Comparison of ENCODE assay signal across 7 cellular contexts in the genomic region with DNA sequence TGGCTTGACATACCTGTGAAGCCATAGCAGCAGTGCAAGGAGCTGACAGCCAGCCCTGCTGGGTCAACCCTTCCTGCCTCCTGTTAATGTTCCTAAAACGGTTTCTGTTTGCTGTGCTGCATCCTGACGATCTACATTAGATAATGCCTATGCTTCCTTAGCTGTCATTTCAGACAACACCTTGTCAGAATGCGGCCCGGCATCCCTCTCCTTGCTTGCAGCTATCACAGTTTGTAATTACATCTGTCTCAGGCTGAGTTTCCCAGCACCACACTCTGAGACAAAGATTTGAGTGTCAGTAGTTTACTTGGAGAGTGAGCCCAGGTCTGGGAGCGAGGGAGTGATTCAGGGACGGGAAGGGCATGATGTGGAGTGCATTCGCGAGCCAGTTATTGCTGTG. TPM values are rescaled to one million over a fixed set of nuclear protein-coding genes. Genes with fewer than 3 reads are reported as not detected.
"Had no signal": no experiment of that assay in that cellular context is flagged by ENCODE, and none has a peak within 500 bp of the region (broad histone marks: within the 10 kb centered on the region; RNA-seq: fewer than 3 reads in every experiment).

No MANE protein-coding gene starts in this region.

- H3K4me2 ChIP-seq: GM23338 had no signal

- H3K9me3 Mint-ChIP-seq: GM23338, H9 had no signal

- H3K27ac Mint-ChIP-seq: GM23338, H9 had no signal

- DNase-seq: HCEC 1CT, IMR-90 had no signal

- H3K4me1 Mint-ChIP-seq: GM23338, H9 had no signal

- H3K4me3 ChIP-seq: GM23338, K562 had no signal

- ATAC-seq: K562 had no signal

- H2AFZ ChIP-seq: GM23338 had no signal

- H3K4me3 Mint-ChIP-seq: GM23338, H9 had no signal

RNA-seq across cellular contexts. Expression of gene TRH, which starts 9.0 kb away (rescaled TPM):
- total RNA-seq: H1, H9, HT-29, IMR-90, K562 had no signal
- polyA plus RNA-seq: GM23338, H1, IMR-90, K562 had no signal
